Comparison of ENCODE assay signal across 34 cellular contexts in the genomic region with DNA sequence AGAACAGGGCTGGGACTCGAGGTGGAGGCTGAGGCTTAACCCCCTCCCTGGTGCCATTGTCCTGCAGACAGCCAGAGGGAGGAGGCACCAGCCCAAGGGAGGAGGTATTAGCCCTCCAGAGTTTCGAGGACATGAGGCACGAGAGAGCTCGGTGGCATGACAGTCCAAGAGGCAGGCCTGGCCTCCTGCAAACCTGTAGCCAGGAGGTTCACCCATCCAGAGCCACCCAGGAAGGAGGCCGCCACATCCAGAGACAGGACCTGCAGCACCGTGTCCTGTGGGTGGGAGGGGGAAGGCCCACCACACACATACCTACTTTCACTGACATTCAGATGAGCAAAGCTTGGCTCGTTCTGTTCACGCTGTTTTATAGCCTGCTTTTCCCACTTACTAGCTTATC.
"Had no signal": no experiment of that assay in that cellular context is flagged by ENCODE, and none has a peak within 500 bp of the region (broad histone marks: within the 10 kb centered on the region; RNA-seq: fewer than 3 reads in every experiment).

No MANE protein-coding gene starts in this region.

- H3K27ac Mint-ChIP-seq: activated CD4-positive, alpha-beta memory T cell treated with anti-CD3 and anti-CD28 coated beads, Interleukin-2, amount 10 ng/mL, durations not matched to agents 7 days and 5 days; activated CD8-positive, alpha-beta memory T cell treated with anti-CD3 and anti-CD28 coated beads, Interleukin-2, amount 10 ng/mL, durations not matched to agents 7 days and 5 days; activated naive CD4-positive, alpha-beta T cell treated with anti-CD3 and anti-CD28 coated beads for 36 hours; activated naive CD4-positive, alpha-beta T cell treated with anti-CD3 and anti-CD28 coated beads, Interleukin-2, amount 50 U/mL, for 72 hours; activated T-helper 2 cell treated with anti-CD3 and anti-CD28 coated beads, Interferon-gamma antibody, Interleukin-2, Interleukin-4, amounts not matched to agents 10 μg/mL and 5 μg/mL and 100 μg/mL, durations not matched to agents 14 hours and 24 hours and 36 hours had no signal

- H3K27me3 ChIP-seq: adrenal gland, body of pancreas, breast epithelium, Peyer's patch had no signal

- H3K27ac ChIP-seq: adrenal gland, body of pancreas, breast epithelium, KMS-11, Peyer's patch, WERI-Rb-1 had no signal

- H3K9me3 Mint-ChIP-seq: activated CD4-positive, alpha-beta memory T cell treated with anti-CD3 and anti-CD28 coated beads, Interleukin-2, amount 10 ng/mL, durations not matched to agents 7 days and 5 days; activated naive CD4-positive, alpha-beta T cell treated with anti-CD3 and anti-CD28 coated beads for 36 hours; activated naive CD4-positive, alpha-beta T cell treated with anti-CD3 and anti-CD28 coated beads, Interleukin-2, amount 50 U/mL, for 72 hours; activated T-helper 2 cell treated with anti-CD3 and anti-CD28 coated beads, Interferon-gamma antibody, Interleukin-2, Interleukin-4, amounts not matched to agents 10 μg/mL and 5 μg/mL and 100 μg/mL, durations not matched to agents 14 hours and 24 hours and 36 hours had no signal

- H3K4me2 ChIP-seq: KMS-11 had no signal

- H3K27me3 Mint-ChIP-seq: activated CD4-positive, alpha-beta memory T cell treated with anti-CD3 and anti-CD28 coated beads, Interleukin-2, amount 10 ng/mL, durations not matched to agents 7 days and 5 days; activated CD8-positive, alpha-beta memory T cell treated with anti-CD3 and anti-CD28 coated beads, Interleukin-2, amount 10 ng/mL, durations not matched to agents 7 days and 5 days had no signal

- DNase-seq: activated CD4-positive, alpha-beta memory T cell treated with anti-CD3 and anti-CD28 coated beads, Interleukin-2, amount 10 ng/mL, durations not matched to agents 7 days and 5 days; activated CD4-positive, alpha-beta T cell treated with anti-CD3 and anti-CD28 coated beads for 1 hour; activated CD4-positive, alpha-beta T cell treated with anti-CD3 and anti-CD28 coated beads for 48 hours; activated CD4-positive, CD25-positive, alpha-beta regulatory T cell; activated CD8-positive, alpha-beta memory T cell treated with anti-CD3 and anti-CD28 coated beads for 24 hours; activated CD8-positive, alpha-beta memory T cell treated with anti-CD3 and anti-CD28 coated beads, Interleukin-2, amount 10 ng/mL, durations not matched to agents 7 days and 5 days; activated CD8-positive, alpha-beta memory T cell treated with anti-CD3 and anti-CD28 coated beads, Interleukin-2, amount 50 U/mL, for 48 hours; activated gamma-delta T cell; activated naive CD4-positive, alpha-beta T cell treated with anti-CD3 and anti-CD28 coated beads for 36 hours; activated T-cell treated with anti-CD3 and anti-CD28 coated beads, Interleukin-2, amount 50 U/mL, for 1 hour; adrenal gland; body of pancreas; MM.1S; MV-4-11; NCI-H1092; NCI-H1436 treated with DMSO at 0.1 percent for 48 hours; NCI-H187; NCI-H2029 treated with DMSO at 0.1 percent for 48 hours; NCI-H2107; NCI-H2171; NCI-H510A; NCI-H526; NCI-H748 treated with DMSO at 0.1 percent for 48 hours; NK-92 treated with Interleukin-12 subunit alpha and Interleukin-12 subunit beta, amount 100 ng/mL, for 24 hours; Peyer's patch; RPMI8226; SIG-M5; T1000; WERI-Rb-1 had no signal

- H3K4me1 Mint-ChIP-seq: activated CD4-positive, alpha-beta memory T cell treated with anti-CD3 and anti-CD28 coated beads, Interleukin-2, amount 10 ng/mL, durations not matched to agents 7 days and 5 days; activated CD8-positive, alpha-beta memory T cell treated with anti-CD3 and anti-CD28 coated beads, Interleukin-2, amount 10 ng/mL, durations not matched to agents 7 days and 5 days had no signal

- H3K4me1 ChIP-seq: adrenal gland, body of pancreas, breast epithelium, Peyer's patch had no signal

- H3K4me3 Mint-ChIP-seq: activated CD4-positive, alpha-beta memory T cell treated with anti-CD3 and anti-CD28 coated beads, Interleukin-2, amount 10 ng/mL, durations not matched to agents 7 days and 5 days; activated CD8-positive, alpha-beta memory T cell treated with anti-CD3 and anti-CD28 coated beads, Interleukin-2, amount 10 ng/mL, durations not matched to agents 7 days and 5 days; activated naive CD4-positive, alpha-beta T cell treated with anti-CD3 and anti-CD28 coated beads for 36 hours had no signal

- H3K4me3 ChIP-seq: adrenal gland, body of pancreas, breast epithelium, Peyer's patch had no signal

- H3K9ac ChIP-seq: KMS-11 had no signal

- H3K36me3 ChIP-seq: adrenal gland, breast epithelium, Peyer's patch, WERI-Rb-1 had no signal

- ATAC-seq: activated CD8-positive, alpha-beta memory T cell treated with anti-CD3 and anti-CD28 coated beads, Interleukin-2, amount 10 ng/mL, durations not matched to agents 7 days and 5 days; activated naive CD4-positive, alpha-beta T cell treated with anti-CD3 and anti-CD28 coated beads, Interleukin-2, amount 50 U/mL, for 72 hours; body of pancreas; PC-3 had no signal

- H3K36me3 Mint-ChIP-seq: activated CD8-positive, alpha-beta memory T cell treated with anti-CD3 and anti-CD28 coated beads, Interleukin-2, amount 10 ng/mL, durations not matched to agents 7 days and 5 days; activated naive CD4-positive, alpha-beta T cell treated with anti-CD3 and anti-CD28 coated beads, Interleukin-2, amount 50 U/mL, for 72 hours had no signal

- H3K9me3 ChIP-seq: adrenal gland, body of pancreas, breast epithelium, Peyer's patch had no signal
